14 cellular contexts compared by ENCODE assay signal in the genomic region with DNA sequence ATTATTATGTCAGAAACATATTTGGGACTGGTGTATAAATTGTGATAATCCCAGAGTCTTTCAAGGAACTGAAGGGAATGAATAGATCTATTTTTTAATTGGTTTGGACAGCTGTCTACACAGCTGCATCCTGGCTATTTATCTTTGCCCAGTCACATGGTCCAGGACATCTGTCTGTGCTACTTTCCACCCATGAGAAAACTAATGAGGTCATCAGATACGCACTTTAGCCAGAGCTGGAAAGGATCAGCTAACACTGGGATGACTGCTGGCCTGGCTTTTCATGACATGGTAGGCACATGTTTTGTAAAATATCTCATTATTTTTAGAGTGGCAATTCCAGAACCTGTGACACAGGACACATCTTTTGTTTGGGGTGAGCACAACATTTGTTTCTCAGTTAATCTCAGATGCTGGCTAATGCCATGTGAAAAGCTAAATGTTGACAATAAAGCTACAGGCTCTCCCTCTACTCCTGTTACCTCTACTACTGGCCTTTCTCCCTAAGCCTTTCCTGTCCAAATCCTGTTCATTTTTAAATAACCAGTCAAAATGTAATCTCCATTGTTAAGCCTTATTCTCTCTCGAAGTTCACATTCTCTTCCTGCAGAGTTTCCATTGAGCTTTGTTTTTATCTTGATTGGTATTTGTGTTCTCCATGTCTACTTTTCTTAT.
DNase-seq lines count a peak whose midpoint lies in the region; ATAC-seq, FAIRE-seq and TF ChIP-seq lines count a peak whose summit lies in the region.
"Had no signal": no experiment of that assay in that cellular context is flagged by ENCODE, and none has a peak within 500 bp of the region (broad histone marks: within the 10 kb centered on the region; RNA-seq: fewer than 3 reads in every experiment).

No MANE protein-coding gene starts in this region.

- H3K9me3 Mint-ChIP-seq in endodermal cell = peaks cover 2% of the 10 kb centered on the region

- H3K9me1 ChIP-seq in endothelial cell of umbilical vein (replicated peaks; ENCODE audit: control insufficient read depth, extremely low read depth, insufficient read depth, low read length) = no peaks in the 10 kb centered on the region

- H4K20me1 ChIP-seq in endothelial cell of umbilical vein (replicated peaks; ENCODE audit: control insufficient read depth, extremely low read depth, insufficient read depth, low read length) = no peaks in the 10 kb centered on the region

- ATAC-seq in activated CD4-positive, CD25-positive, alpha-beta regulatory T cell treated with anti-CD3 and anti-CD28 coated beads, Interleukin-2, amount 50 U/mL, for 24 hours = no peak

- intact Hi-C loops in endothelial cell of umbilical vein (cut with micrococcal nuclease) = loop anchor here (1.0 kb wide), 1 partner anchor 30 kb away; no protein-coding TSS in a partner anchor

- TF ChIP-seq CTCF in endothelial cell of umbilical vein (IDR thresholded peaks at IDR 0.05; ENCODE audit: extremely low read depth in 1 of 2, insufficient read depth in 1 of 2, low read depth in 1 of 2, low read length in 2 of 2) = no peak
- no peak for TF ChIP-seq CTCF in endodermal cell (conservative IDR thresholded peaks at IDR 0.05)

- H3K9me3 ChIP-seq in endothelial cell of umbilical vein (replicated peaks; ENCODE audit: control insufficient read depth, insufficient read depth, low read length) = no peaks in the 10 kb centered on the region
- H3K9me3 ChIP-seq in endodermal cell (ENCODE audit: control insufficient read depth, low read length) = no peaks in the 10 kb centered on the region
- H3K9me3 ChIP-seq: uterus had no signal

- dilution Hi-C loops in endothelial cell of umbilical vein (cut with MboI; ENCODE audit: extremely low pct_ligation_motif_present, low sequenced_read_pairs) = no loop called here

- no peak overlapping the region for H3K4me3 ChIP-seq in endothelial cell of umbilical vein (replicated peaks in 1 of 3; ENCODE audit: insufficient read depth in 1 of 3, low read depth in 1 of 3, low read length in 3 of 3)
- H3K4me3 ChIP-seq in endodermal cell (ENCODE audit: low read length) = no peak overlapping the region
- H3K4me3 ChIP-seq: uterus had no signal

- H3K4me1 ChIP-seq in endothelial cell of umbilical vein (ENCODE audit: control insufficient read depth, extremely low read depth, insufficient read depth, low read length) = peaks cover 10% of the 10 kb centered on the region
- H3K4me1 ChIP-seq in endodermal cell (ENCODE audit: control insufficient read depth, insufficient read depth, low read length) = no peaks in the 10 kb centered on the region
- H3K4me1 ChIP-seq: parathyroid adenoma, uterus had no signal

- H2AFZ ChIP-seq in endothelial cell of umbilical vein (ENCODE audit: low read depth, low read length) = no peak overlapping the region
- H2AFZ ChIP-seq: parathyroid adenoma had no signal

- TSS peak; percentile 81 for BruUV-seq in endothelial cell of umbilical vein (replicated peaks; lab: Mats Ljungman, UMichigan)

- 94 to 100% methylated on average over 1 to 2 of the region's 2 CpGs for WGBS in endodermal cell (ENCODE audit: insufficient coverage in 1 of 2, insufficient read length in 1 of 2), 2 experiments

- H3K9ac ChIP-seq in endothelial cell of umbilical vein (replicated peaks; ENCODE audit: extremely low read depth, insufficient read depth, low read length) (peak overlapping the region; percentile 12), endodermal cell (ENCODE audit: extremely low read depth, low read length, poor library complexity, severe bottlenecking) (no peak overlapping the region)
- H3K9ac ChIP-seq: parathyroid adenoma had no signal

- H3K4me1 Mint-ChIP-seq in endodermal cell = peaks cover 2% of the 10 kb centered on the region
- H3K4me1 Mint-ChIP-seq: central memory CD8-positive, alpha-beta T cell had no signal

- CTCF ChIA-PET in endothelial cell of umbilical vein (lab: Charles Lee) = interaction anchor here (0.8 kb wide), 2 partner anchors 19 to 30 kb away, joined by 4 to 5 read pairs; no protein-coding TSS in a partner anchor

- POLR2A ChIA-PET in endothelial cell of umbilical vein (lab: Charles Lee) = interaction anchor here (1.4 kb wide), 1 partner anchor 35 kb away, joined by 4 read pairs; no protein-coding TSS in a partner anchor

- no peaks in the 10 kb centered on the region for H3K79me2 ChIP-seq in endothelial cell of umbilical vein (ENCODE audit: control insufficient read depth, insufficient read depth, low read length)
- H3K79me2 ChIP-seq: parathyroid adenoma had no signal

- H3K36me3 ChIP-seq in endothelial cell of umbilical vein (ENCODE audit: control insufficient read depth in 2 of 2, extremely low read depth in 1 of 2, insufficient read depth in 2 of 2, low read length in 2 of 2) = no peaks in the 10 kb centered on the region
- no peaks in the 10 kb centered on the region for H3K36me3 ChIP-seq in endodermal cell (ENCODE audit: control insufficient read depth, insufficient read depth, low read length)
- H3K36me3 ChIP-seq: uterus had no signal

- no peak overlapping the region for H3K27ac Mint-ChIP-seq in endodermal cell

- FAIRE-seq in endothelial cell of umbilical vein (lab: Jason Lieb, UNC) = peak; percentile 18
- FAIRE-seq: GM19239 had no signal

- DNase-seq in DMS 273 (lab: John Stamatoyannopoulos, UW; ENCODE audit: unreplicated experiment) (peak; percentile 72), NCI-H345 treated with DMSO at 0.1 percent for 48 hours (lab: John Stamatoyannopoulos, UW; ENCODE audit: unreplicated experiment) (peak; percentile 43), endothelial cell of umbilical vein (ENCODE audit: low read depth, low spot score) (peak; percentile 74), midbrain (lab: John Stamatoyannopoulos, UW) (peak; percentile 73), iPS-NIHi11 (ENCODE audit: low spot score) (no peak), endodermal cell (no peak)
- DNase-seq in stimulated activated CD4-positive, alpha-beta T cell treated with anti-CD3 and anti-CD28 coated beads, Interleukin-4, amount 100 ng/mL, for 1 hour = no peak
- DNase-seq: activated T-cell treated with anti-CD3 and anti-CD28 coated beads, Interleukin-2, amount 50 U/mL, for 1 hour; NK-92 treated with Interleukin-12 subunit alpha and Interleukin-12 subunit beta, amount 100 ng/mL, for 24 hours; uterus had no signal

- H3K27me3 Mint-ChIP-seq in endodermal cell (ENCODE audit: insufficient read depth) = no peaks in the 10 kb centered on the region
- H3K27me3 Mint-ChIP-seq: central memory CD8-positive, alpha-beta T cell had no signal

- peak overlapping the region; percentile 60 for H3K27ac ChIP-seq in endothelial cell of umbilical vein (ENCODE audit: insufficient read depth, low read depth, low read length)
- H3K27ac ChIP-seq in endodermal cell (ENCODE audit: low read depth, low read length) = no peak overlapping the region
- H3K27ac ChIP-seq: parathyroid adenoma, uterus had no signal

- no peaks in the 10 kb centered on the region for H3K36me3 Mint-ChIP-seq in endodermal cell (ENCODE audit: low read depth)

- no peaks in the 10 kb centered on the region for H3K27me3 ChIP-seq in endothelial cell of umbilical vein (ENCODE audit: control insufficient read depth in 2 of 2, insufficient read depth in 2 of 2, low read length in 2 of 2)
- no peaks in the 10 kb centered on the region for H3K27me3 ChIP-seq in endodermal cell (ENCODE audit: control insufficient read depth, insufficient read depth, low read length, poor library complexity, severe bottlenecking)
- H3K27me3 ChIP-seq: uterus had no signal

- H3K4me2 ChIP-seq in endothelial cell of umbilical vein (ENCODE audit: insufficient read depth, low read length) = no peak overlapping the region

- no peak for TF ChIP-seq POLR2A in endothelial cell of umbilical vein (IDR thresholded peaks at IDR 0.05; ENCODE audit: low read depth, low read length)

- no peak overlapping the region for H3K4me3 Mint-ChIP-seq in endodermal cell
- H3K4me3 Mint-ChIP-seq: central memory CD8-positive, alpha-beta T cell had no signal

TF ChIP-seq in endothelial cell of umbilical vein, 7 proteins besides CTCF, POLR2A, EP300 and RAD21:
- TF ChIP-seq MYC (IDR thresholded peaks at IDR 0.05; ENCODE audit: low read depth, low read length) (no peak), JUN (IDR thresholded peaks at IDR 0.05; ENCODE audit: borderline replicate concordance, insufficient read depth, insufficient read length, low read depth) (peak; percentile 48)

Comparison
In these comparisons a context has a peak if more than half of its experiments do, and no peak if none do; other contexts are left out.
1. DNase-seq: peak in DMS 273 (single experiment), NCI-H345 treated with DMSO at 0.1 percent for 48 hours (single experiment), endothelial cell of umbilical vein (single experiment) and midbrain (single experiment); none in iPS-NIHi11 (single experiment), endodermal cell (single experiment) and stimulated activated CD4-positive, alpha-beta T cell treated with anti-CD3 and anti-CD28 coated beads, Interleukin-4, amount 100 ng/mL, for 1 hour (single experiment).